1 cellular context compared by ENCODE assay signal in genomic region chrX:39753296-39753996, GRCh38.
A peak's percentile ranks its signal among the peaks of the same experiment; 100 is the strongest.
TF ChIP-seq lines count a peak whose summit lies in the region.

No MANE protein-coding gene starts in this region.

TF ChIP-seq in K562, 482 proteins besides CTCF, POLR2A, EP300 and RAD21 (continued from another document and continues in another):
- TF ChIP-seq, protein P1, sequence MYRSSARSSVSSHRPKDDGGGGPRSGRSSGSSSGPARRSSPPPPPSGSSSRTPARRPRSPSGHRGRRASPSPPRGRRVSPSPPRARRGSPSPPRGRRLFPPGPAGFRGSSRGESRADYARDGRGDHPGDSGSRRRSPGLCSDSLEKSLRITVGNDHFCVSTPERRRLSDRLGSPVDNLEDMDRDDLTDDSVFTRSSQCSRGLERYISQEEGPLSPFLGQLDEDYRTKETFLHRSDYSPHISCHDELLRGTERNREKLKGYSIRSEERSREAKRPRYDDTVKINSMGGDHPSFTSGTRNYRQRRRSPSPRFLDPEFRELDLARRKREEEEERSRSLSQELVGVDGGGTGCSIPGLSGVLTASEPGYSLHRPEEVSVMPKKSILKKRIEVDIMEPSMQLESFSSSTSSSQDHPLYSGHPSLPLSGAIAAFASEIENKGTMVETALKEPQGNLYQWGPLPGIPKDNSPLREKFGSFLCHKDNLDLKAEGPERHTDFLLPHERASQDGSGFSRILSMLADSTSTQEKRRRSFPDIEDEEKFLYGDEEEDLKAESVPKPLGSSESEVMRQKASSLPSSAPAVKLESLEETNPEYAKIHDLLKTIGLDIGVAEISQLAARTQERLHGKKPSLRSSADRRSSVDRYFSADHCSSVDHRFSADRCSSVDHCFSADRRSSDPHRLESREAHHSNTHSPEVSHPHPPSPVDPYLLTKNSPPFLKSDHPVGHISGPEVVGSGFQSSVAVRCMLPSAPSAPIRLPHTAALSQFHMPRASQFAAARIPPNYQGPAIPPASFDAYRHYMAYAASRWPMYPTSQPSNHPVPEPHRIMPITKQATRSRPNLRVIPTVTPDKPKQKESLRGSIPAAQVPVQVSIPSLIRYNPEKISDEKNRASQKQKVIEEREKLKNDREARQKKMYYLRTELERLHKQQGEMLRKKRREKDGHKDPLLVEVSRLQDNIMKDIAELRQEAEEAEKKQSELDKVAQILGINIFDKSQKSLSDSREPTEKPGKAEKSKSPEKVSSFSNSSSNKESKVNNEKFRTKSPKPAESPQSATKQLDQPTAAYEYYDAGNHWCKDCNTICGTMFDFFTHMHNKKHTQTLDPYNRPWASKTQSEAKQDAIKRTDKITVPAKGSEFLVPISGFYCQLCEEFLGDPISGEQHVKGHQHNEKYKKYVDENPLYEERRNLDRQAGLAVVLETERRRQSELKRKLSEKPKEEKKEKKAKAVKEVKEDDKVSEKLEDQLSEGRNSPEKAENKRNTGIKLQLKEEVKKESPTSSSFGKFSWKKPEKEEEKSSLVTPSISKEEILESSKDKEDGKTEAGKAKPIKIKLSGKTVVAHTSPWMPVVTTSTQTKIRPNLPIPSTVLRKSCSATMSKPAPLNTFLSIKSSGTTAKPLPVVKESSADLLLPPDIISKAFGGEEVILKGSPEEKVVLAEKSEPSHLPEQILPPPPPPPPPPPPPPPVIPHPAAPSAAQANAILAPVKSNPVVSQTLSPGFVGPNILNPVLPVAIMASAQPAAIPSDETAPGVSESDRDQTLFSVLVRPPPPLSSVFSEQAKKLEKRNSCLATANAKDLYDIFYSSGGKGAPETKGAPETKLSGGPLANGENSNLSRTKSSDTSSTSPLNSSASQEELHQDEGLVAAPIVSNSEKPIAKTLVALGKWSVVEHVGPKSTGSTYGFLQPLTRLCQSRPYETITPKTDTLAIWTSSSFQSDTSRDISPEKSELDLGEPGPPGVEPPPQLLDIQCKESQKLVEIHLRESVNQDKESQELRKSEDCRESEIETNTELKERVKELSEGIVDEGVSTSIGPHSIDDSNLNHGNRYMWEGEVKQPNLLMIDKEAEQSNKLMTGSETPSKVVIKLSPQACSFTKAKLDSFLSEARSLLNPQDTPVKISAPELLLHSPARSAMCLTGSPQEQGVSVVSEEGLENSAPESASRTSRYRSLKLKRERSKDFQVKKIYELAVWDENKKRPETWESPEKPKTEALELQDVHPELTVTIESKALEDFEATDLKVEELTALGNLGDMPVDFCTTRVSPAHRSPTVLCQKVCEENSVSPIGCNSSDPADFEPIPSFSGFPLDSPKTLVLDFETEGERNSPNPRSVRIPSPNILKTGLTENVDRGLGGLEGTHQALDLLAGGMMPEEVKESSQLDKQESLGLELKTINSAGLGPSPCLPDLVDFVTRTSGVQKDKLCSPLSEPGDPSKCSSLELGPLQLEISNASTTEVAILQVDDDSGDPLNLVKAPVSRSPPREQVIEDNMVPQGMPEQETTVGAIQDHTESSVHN (IDR thresholded peaks at IDR 0.05; ENCODE audit: borderline replicate concordance in 1 of 2, low read depth in 1 of 2): peak in 1 of 2 experiments; percentile 83; a peak in 2 of 4 replicates
- TF ChIP-seq CSDE1 (IDR thresholded peaks at IDR 0.05) (no peak), NELFE (IDR thresholded peaks at IDR 0.05; ENCODE audit: insufficient read depth, insufficient read length) (no peak), CTBP1 (IDR thresholded peaks at IDR 0.05; ENCODE audit: borderline replicate concordance) (peak; percentile 35; the same call in 1 of the 2 replicates), TCF3 (CRISPR knock-in tag; IDR thresholded peaks at IDR 0.05) (peak; percentile 72), FOXP1 (CRISPR knock-in tag; IDR thresholded peaks at IDR 0.05) (no peak), YY1 (IDR thresholded peaks at IDR 0.05; ENCODE audit: borderline replicate concordance in 1 of 3, control insufficient read depth in 1 of 3, extremely low read depth in 1 of 3, insufficient read depth in 3 of 3, insufficient read length in 1 of 3, insufficient replicate concordance in 2 of 3, low read depth in 1 of 3, low read length in 2 of 3) (no peak), STAT5B (CRISPR knock-in tag; IDR thresholded peaks at IDR 0.05) (no peak), XRCC5 (IDR thresholded peaks at IDR 0.05; ENCODE audit: low read depth, low read length) (no peak), DPF2 (IDR thresholded peaks at IDR 0.05) (peak; percentile 63; the same call in 1 of the 2 replicates), ZNF76 (CRISPR knock-in tag; IDR thresholded peaks at IDR 0.05; ENCODE audit: borderline replicate concordance) (no peak), TAF1 (IDR thresholded peaks at IDR 0.05; ENCODE audit: control insufficient read depth, extremely low read depth, insufficient read depth, low read length, severe bottlenecking) (no peak), PML (IDR thresholded peaks at IDR 0.05; ENCODE audit: low read length) (peak; percentile 44; the same call in 1 of the 2 replicates), FOSL1 (tag; conservative IDR thresholded peaks at IDR 0.05) (peak; percentile 74), NCOA6 (IDR thresholded peaks at IDR 0.05) (no peak), CBFB (CRISPR knock-in tag; IDR thresholded peaks at IDR 0.05) (no peak), PURB (CRISPR knock-in tag; IDR thresholded peaks at IDR 0.05; ENCODE audit: low read depth) (no peak), KLF16 (IDR thresholded peaks at IDR 0.05) (peak; percentile 65), CBFA2T2 (conservative IDR thresholded peaks at IDR 0.05) (peak; percentile 82), ZNF764 (CRISPR knock-in tag; IDR thresholded peaks at IDR 0.05; ENCODE audit: low read depth) (no peak), C11orf30 (IDR thresholded peaks at IDR 0.05; ENCODE audit: low read depth) (no peak), RUNX1 (IDR thresholded peaks at IDR 0.05; ENCODE audit: low read depth) (no peak), HDAC8 (tag; IDR thresholded peaks at IDR 0.05) (no peak), ZNF589 (CRISPR knock-in tag; IDR thresholded peaks at IDR 0.05; ENCODE audit: low read depth) (peak; percentile 46; the same call in 1 of the 2 replicates), JUND (IDR thresholded peaks at IDR 0.05; ENCODE audit: borderline replicate concordance, low read depth, low read length) (peak; percentile 96), JUND (tag; IDR thresholded peaks at IDR 0.05; ENCODE audit: borderline replicate concordance, low read depth, low read length) (peak; percentile 96), ZNF766 (CRISPR knock-in tag; conservative IDR thresholded peaks at IDR 0.05) (no peak), POLR2AphosphoS5 (IDR thresholded peaks at IDR 0.05; ENCODE audit: control insufficient read depth, insufficient read depth, low read depth, low read length) (0 out of 2 replicates have a peak, but pooled peaks have one; percentile 40), CHD1 (IDR thresholded peaks at IDR 0.05; ENCODE audit: low read length) (no peak), ETV1 (tag; conservative IDR thresholded peaks at IDR 0.05; ENCODE audit: low read depth) (peak; percentile 41; the same call in 1 of the 2 replicates), TFE3 (CRISPR knock-in tag; IDR thresholded peaks at IDR 0.05) (no peak), ZSCAN32 (CRISPR knock-in tag; IDR thresholded peaks at IDR 0.05) (no peak), TEAD1 (CRISPR knock-in tag; IDR thresholded peaks at IDR 0.05) (peak in 1 of 2 experiments; percentile 58; a peak in 1 of 4 replicates), CBX3 (IDR thresholded peaks at IDR 0.05; ENCODE audit: borderline replicate concordance in 1 of 2, low read length in 2 of 2) (no peak), ZNF184 (CRISPR knock-in tag; IDR thresholded peaks at IDR 0.05) (no peak), ZZZ3 (IDR thresholded peaks at IDR 0.05) (no peak), MEF2D (tag; conservative IDR thresholded peaks at IDR 0.05; ENCODE audit: low read depth) (no peak), KDM1A (IDR thresholded peaks at IDR 0.05) (peak; percentile 74 to 75), SP1 (CRISPR knock-in tag; IDR thresholded peaks at IDR 0.05) (no peak), HMGXB4 (CRISPR knock-in tag; IDR thresholded peaks at IDR 0.05) (no peak), DIDO1 (tag; IDR thresholded peaks at IDR 0.05; ENCODE audit: low read depth) (no peak), TRIM28 (IDR thresholded peaks at IDR 0.05) (no peak), ZNF140 (CRISPR knock-in tag; IDR thresholded peaks at IDR 0.05) (no peak)
- TF ChIP-seq, protein P2, sequence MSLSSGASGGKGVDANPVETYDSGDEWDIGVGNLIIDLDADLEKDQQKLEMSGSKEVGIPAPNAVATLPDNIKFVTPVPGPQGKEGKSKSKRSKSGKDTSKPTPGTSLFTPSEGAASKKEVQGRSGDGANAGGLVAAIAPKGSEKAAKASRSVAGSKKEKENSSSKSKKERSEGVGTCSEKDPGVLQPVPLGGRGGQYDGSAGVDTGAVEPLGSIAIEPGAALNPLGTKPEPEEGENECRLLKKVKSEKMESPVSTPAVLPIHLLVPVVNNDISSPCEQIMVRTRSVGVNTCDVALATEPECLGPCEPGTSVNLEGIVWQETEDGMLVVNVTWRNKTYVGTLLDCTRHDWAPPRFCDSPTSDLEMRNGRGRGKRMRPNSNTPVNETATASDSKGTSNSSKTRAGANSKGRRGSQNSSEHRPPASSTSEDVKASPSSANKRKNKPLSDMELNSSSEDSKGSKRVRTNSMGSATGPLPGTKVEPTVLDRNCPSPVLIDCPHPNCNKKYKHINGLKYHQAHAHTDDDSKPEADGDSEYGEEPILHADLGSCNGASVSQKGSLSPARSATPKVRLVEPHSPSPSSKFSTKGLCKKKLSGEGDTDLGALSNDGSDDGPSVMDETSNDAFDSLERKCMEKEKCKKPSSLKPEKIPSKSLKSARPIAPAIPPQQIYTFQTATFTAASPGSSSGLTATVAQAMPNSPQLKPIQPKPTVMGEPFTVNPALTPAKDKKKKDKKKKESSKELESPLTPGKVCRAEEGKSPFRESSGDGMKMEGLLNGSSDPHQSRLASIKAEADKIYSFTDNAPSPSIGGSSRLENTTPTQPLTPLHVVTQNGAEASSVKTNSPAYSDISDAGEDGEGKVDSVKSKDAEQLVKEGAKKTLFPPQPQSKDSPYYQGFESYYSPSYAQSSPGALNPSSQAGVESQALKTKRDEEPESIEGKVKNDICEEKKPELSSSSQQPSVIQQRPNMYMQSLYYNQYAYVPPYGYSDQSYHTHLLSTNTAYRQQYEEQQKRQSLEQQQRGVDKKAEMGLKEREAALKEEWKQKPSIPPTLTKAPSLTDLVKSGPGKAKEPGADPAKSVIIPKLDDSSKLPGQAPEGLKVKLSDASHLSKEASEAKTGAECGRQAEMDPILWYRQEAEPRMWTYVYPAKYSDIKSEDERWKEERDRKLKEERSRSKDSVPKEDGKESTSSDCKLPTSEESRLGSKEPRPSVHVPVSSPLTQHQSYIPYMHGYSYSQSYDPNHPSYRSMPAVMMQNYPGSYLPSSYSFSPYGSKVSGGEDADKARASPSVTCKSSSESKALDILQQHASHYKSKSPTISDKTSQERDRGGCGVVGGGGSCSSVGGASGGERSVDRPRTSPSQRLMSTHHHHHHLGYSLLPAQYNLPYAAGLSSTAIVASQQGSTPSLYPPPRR (CRISPR knock-in tag; IDR thresholded peaks at IDR 0.05; ENCODE audit: borderline replicate concordance): no peak
- TF ChIP-seq, protein P3, sequence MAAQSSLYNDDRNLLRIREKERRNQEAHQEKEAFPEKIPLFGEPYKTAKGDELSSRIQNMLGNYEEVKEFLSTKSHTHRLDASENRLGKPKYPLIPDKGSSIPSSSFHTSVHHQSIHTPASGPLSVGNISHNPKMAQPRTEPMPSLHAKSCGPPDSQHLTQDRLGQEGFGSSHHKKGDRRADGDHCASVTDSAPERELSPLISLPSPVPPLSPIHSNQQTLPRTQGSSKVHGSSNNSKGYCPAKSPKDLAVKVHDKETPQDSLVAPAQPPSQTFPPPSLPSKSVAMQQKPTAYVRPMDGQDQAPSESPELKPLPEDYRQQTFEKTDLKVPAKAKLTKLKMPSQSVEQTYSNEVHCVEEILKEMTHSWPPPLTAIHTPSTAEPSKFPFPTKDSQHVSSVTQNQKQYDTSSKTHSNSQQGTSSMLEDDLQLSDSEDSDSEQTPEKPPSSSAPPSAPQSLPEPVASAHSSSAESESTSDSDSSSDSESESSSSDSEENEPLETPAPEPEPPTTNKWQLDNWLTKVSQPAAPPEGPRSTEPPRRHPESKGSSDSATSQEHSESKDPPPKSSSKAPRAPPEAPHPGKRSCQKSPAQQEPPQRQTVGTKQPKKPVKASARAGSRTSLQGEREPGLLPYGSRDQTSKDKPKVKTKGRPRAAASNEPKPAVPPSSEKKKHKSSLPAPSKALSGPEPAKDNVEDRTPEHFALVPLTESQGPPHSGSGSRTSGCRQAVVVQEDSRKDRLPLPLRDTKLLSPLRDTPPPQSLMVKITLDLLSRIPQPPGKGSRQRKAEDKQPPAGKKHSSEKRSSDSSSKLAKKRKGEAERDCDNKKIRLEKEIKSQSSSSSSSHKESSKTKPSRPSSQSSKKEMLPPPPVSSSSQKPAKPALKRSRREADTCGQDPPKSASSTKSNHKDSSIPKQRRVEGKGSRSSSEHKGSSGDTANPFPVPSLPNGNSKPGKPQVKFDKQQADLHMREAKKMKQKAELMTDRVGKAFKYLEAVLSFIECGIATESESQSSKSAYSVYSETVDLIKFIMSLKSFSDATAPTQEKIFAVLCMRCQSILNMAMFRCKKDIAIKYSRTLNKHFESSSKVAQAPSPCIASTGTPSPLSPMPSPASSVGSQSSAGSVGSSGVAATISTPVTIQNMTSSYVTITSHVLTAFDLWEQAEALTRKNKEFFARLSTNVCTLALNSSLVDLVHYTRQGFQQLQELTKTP (IDR thresholded peaks at IDR 0.05; ENCODE audit: low read depth in 1 of 2, partially characterized antibody in 2 of 2): no peak
